In genomic region chr12:120301962-120302815, GRCh38 we compare ENCODE assay signal across 1 cellular context.
TF ChIP-seq lines count a peak whose summit lies in the region.

Gene SIRT4, plus strand, starts transcription at chr12:120302321. Its CDS starts 1,241 bp downstream, at chr12:120303562.

TF ChIP-seq in H1, 55 proteins besides CTCF, POLR2A, EP300 and RAD21:
- peak; percentile 36; the same call in 1 of the 2 replicates for TF ChIP-seq PHF8 (conservative IDR thresholded peaks at IDR 0.05; ENCODE audit: low read depth, low read length)
- TF ChIP-seq RFX5 (IDR thresholded peaks at IDR 0.05; ENCODE audit: borderline replicate concordance, low read depth, low read length), result no peak
- peak; percentile 72; the same call in 1 of the 2 replicates for TF ChIP-seq SP1 (IDR thresholded peaks at IDR 0.05; ENCODE audit: low read depth, low read length)
- TF ChIP-seq BACH1 (IDR thresholded peaks at IDR 0.05; ENCODE audit: low read length), result no peak
- TF ChIP-seq SAP30 (IDR thresholded peaks at IDR 0.05; ENCODE audit: insufficient read depth, insufficient replicate concordance, low read length), result peak; percentile 72
- TF ChIP-seq TCF12 (IDR thresholded peaks at IDR 0.05; ENCODE audit: low read depth, low read length), result 0 out of 2 replicates have a peak, but pooled peaks have one; percentile 15
- TF ChIP-seq RXRA (IDR thresholded peaks at IDR 0.05; ENCODE audit: insufficient read depth, low read depth, low read length), result no peak
- 0 out of 2 replicates have a peak, but pooled peaks have one; percentile 50 for TF ChIP-seq SP4 (IDR thresholded peaks at IDR 0.05; ENCODE audit: low read length)
- no peak for TF ChIP-seq NRF1 (IDR thresholded peaks at IDR 0.05; ENCODE audit: low read depth, low read length)
- no peak for TF ChIP-seq BCL11A (IDR thresholded peaks at IDR 0.05; ENCODE audit: low read depth in 2 of 2, low read length in 2 of 2)
- TF ChIP-seq KDM4A (IDR thresholded peaks at IDR 0.05; ENCODE audit: low read depth, low read length, severe bottlenecking), result peak; percentile 75
- TF ChIP-seq HDAC2 (IDR thresholded peaks at IDR 0.05; ENCODE audit: borderline replicate concordance in 1 of 2, low read depth in 2 of 2, low read length in 2 of 2), result peak; percentile 35 to 47; a peak in 1 of 4 replicates
- no peak for TF ChIP-seq KDM5A (IDR thresholded peaks at IDR 0.05; ENCODE audit: low read length)
- TF ChIP-seq JUN (IDR thresholded peaks at IDR 0.05; ENCODE audit: low read depth, low read length), result no peak
- TF ChIP-seq SIX5 (IDR thresholded peaks at IDR 0.05; ENCODE audit: low read depth, low read length), result peak; percentile 90
- TF ChIP-seq CREB1 (IDR thresholded peaks at IDR 0.05), result peak; percentile 69; the same call in 1 of the 2 replicates
- peak; percentile 32; the same call in 1 of the 2 replicates for TF ChIP-seq ATF3 (IDR thresholded peaks at IDR 0.05; ENCODE audit: insufficient read depth, low read depth, low read length)
- TF ChIP-seq TBP (IDR thresholded peaks at IDR 0.05; ENCODE audit: low read depth, low read length), result 0 out of 2 replicates have a peak, but pooled peaks have one; percentile 23
- peak; percentile 83; the same call in 1 of the 2 replicates for TF ChIP-seq CHD1 (IDR thresholded peaks at IDR 0.05; ENCODE audit: low read depth, low read length)
- TF ChIP-seq TAF1 (IDR thresholded peaks at IDR 0.05; ENCODE audit: low read depth, low read length), result 0 out of 2 replicates have a peak, but pooled peaks have one; percentile 34
- TF ChIP-seq GTF2F1 (IDR thresholded peaks at IDR 0.05; ENCODE audit: borderline replicate concordance, low read depth, low read length), result no peak
- TF ChIP-seq SIN3A (conservative IDR thresholded peaks at IDR 0.05 in 1 of 2, IDR thresholded peaks at IDR 0.05 in 1 of 2; ENCODE audit: low read depth in 1 of 2, low read length in 2 of 2), result peak; percentile 82 to 90; a peak in 3 of 4 replicates
- TF ChIP-seq ASH2L (IDR thresholded peaks at IDR 0.05; ENCODE audit: low read length), result peak; percentile 44
- TF ChIP-seq JUND (IDR thresholded peaks at IDR 0.05; ENCODE audit: low read length), result peak; percentile 82
